8 cellular contexts compared by ENCODE assay signal in genomic region chr3:158801200-158801599, GRCh38. TPM values are rescaled to one million over a fixed set of nuclear protein-coding genes. Genes with fewer than 3 reads are reported as not detected.
DNase-seq lines count a peak whose midpoint lies in the region; ATAC-seq, FAIRE-seq and TF ChIP-seq lines count a peak whose summit lies in the region.

No MANE protein-coding gene starts in this region.

- H4K20me1 ChIP-seq in keratinocyte (ENCODE audit: control insufficient read depth, extremely low read depth, insufficient read depth, low read length), result no peaks in the 10 kb centered on the region

- H2AFZ ChIP-seq in keratinocyte (ENCODE audit: control insufficient read depth, low read length), result peak overlapping the region; percentile 93

- H3K9me1 ChIP-seq in keratinocyte (ENCODE audit: control insufficient read depth, extremely low read depth, insufficient read depth, low read length), result no peaks in the 10 kb centered on the region

- H3K27ac Mint-ChIP-seq in stimulated activated naive B cell treated with anti-CD40 and anti-IgM and Interleukin-4, amounts not matched to agents 10 μg/mL and 1 μg/mL and 100 μg/mL, for 72 hours, result peak overlapping the region; percentile 96

- no peak for DNase-seq in AG04450 (ENCODE audit: low read depth, low spot score)
- peak in 2 of 4 donors; percentile 10 to 21 for DNase-seq in body of pancreas
- no peak for DNase-seq in keratinocyte (ENCODE audit: low read depth, low spot score)
- no peak for DNase-seq in stimulated activated naive B cell treated with anti-CD40 and anti-IgM and Interleukin-4, amounts not matched to agents 10 μg/mL and 1 μg/mL and 100 μg/mL, for 72 hours
- DNase-seq in midbrain (lab: John Stamatoyannopoulos, UW), result no peak
- no peak for DNase-seq in NCI-H748 (lab: John Stamatoyannopoulos, UW; ENCODE audit: unreplicated experiment)

- TF ChIP-seq CTCF in AG04450 (IDR thresholded peaks at IDR 0.05; ENCODE audit: low read depth, low read length) (no peak), body of pancreas (IDR thresholded peaks at IDR 0.05) (no peak), keratinocyte (optimal IDR thresholded peaks at IDR 0.05 in 1 of 3, IDR thresholded peaks at IDR 0.05 in 1 of 3, conservative IDR thresholded peaks at IDR 0.05 in 1 of 3; ENCODE audit: extremely low read depth in 1 of 3, insufficient read depth in 2 of 3, low read length in 3 of 3) (no peak)

- peaks cover 9 to 10% of the 10 kb centered on the region in 2 donors for H3K36me3 Mint-ChIP-seq in stimulated activated naive B cell treated with anti-CD40 and anti-IgM and Interleukin-4, amounts not matched to agents 10 μg/mL and 1 μg/mL and 100 μg/mL, for 72 hours

- H3K27me3 Mint-ChIP-seq in stimulated activated naive B cell treated with anti-CD40 and anti-IgM and Interleukin-4, amounts not matched to agents 10 μg/mL and 1 μg/mL and 100 μg/mL, for 72 hours, result peaks cover 0 to 2% of the 10 kb centered on the region in 2 donors

- peak overlapping the region; percentile 74 for H3K27ac ChIP-seq in AG04450 (ENCODE audit: low read depth, low read length)
- no peak overlapping the region for H3K27ac ChIP-seq in HUES6 (ENCODE audit: low read depth, low read length)
- H3K27ac ChIP-seq in body of pancreas, result peak overlapping the region; percentile 63 to 89 (median 78)
- peak overlapping the region; percentile 84 for H3K27ac ChIP-seq in keratinocyte (ENCODE audit: control insufficient read depth, insufficient read depth, low read length)

- H3K27me3 ChIP-seq in AG04450 (ENCODE audit: control insufficient read depth, insufficient read depth, low read length), result no peaks in the 10 kb centered on the region
- H3K27me3 ChIP-seq in HUES6 (ENCODE audit: control insufficient read depth, insufficient read depth, low read length), result peaks cover 39% of the 10 kb centered on the region
- H3K27me3 ChIP-seq in body of pancreas, result no peaks in the 10 kb centered on the region
- H3K27me3 ChIP-seq in keratinocyte (ENCODE audit: control insufficient read depth, extremely low read depth, insufficient read depth, low read length), result no peaks in the 10 kb centered on the region

- H3K79me2 ChIP-seq in keratinocyte (ENCODE audit: control insufficient read depth, insufficient read depth, low read length), result peaks cover 5% of the 10 kb centered on the region

- peak overlapping the region; percentile 89 to 90 for H3K4me3 Mint-ChIP-seq in stimulated activated naive B cell treated with anti-CD40 and anti-IgM and Interleukin-4, amounts not matched to agents 10 μg/mL and 1 μg/mL and 100 μg/mL, for 72 hours

- H3K4me2 ChIP-seq in keratinocyte (ENCODE audit: control insufficient read depth, extremely low read depth, insufficient read depth, low read depth, low read length), result peak overlapping the region; percentile 92

- POLR2A ChIA-PET in AG04450 (lab: Yijun Ruan, JAX), result interaction anchor here (1.2 to 1.4 kb wide), 2 partner anchors 156 to 459 kb away, joined by 3 to 15 read pairs; partner anchors contain the start of gene GFM1

- peak overlapping the region; percentile 79 for H3K4me3 ChIP-seq in AG04450 (ENCODE audit: low read depth, low read length)
- peak overlapping the region; percentile 93 for H3K4me3 ChIP-seq in HUES6 (ENCODE audit: low read depth, low read length)
- H3K4me3 ChIP-seq in body of pancreas, result peak overlapping the region in 1 of 2 donors; percentile 96
- H3K4me3 ChIP-seq in keratinocyte (ENCODE audit: control insufficient read depth in 2 of 3, extremely low read depth in 1 of 3, insufficient read depth in 2 of 3, low read depth in 1 of 3, low read length in 3 of 3), result peak overlapping the region; percentile 64 to 85 (median 83)

- H3K9me3 Mint-ChIP-seq in stimulated activated naive B cell treated with anti-CD40 and anti-IgM and Interleukin-4, amounts not matched to agents 10 μg/mL and 1 μg/mL and 100 μg/mL, for 72 hours, result no peaks in the 10 kb centered on the region

- FAIRE-seq in keratinocyte (lab: Jason Lieb, UNC), result no peak

- 16 to 17% methylated on average over 11 of the region's 11 CpGs for WGBS in body of pancreas, 2 donors

- CTCF ChIA-PET in AG04450 (lab: Charles Lee), result interaction anchor here (0.6 to 4.9 kb wide), 12 partner anchors 9 to 459 kb away, joined by 3 to 33 read pairs (median 9); partner anchors contain the start of gene GFM1

- H3K9ac ChIP-seq in HUES6 (ENCODE audit: low read length) (no peak overlapping the region), keratinocyte (ENCODE audit: control insufficient read depth, extremely low read depth, insufficient read depth, low read length) (peak overlapping the region; percentile 88)

- intact Hi-C loops in body of pancreas (cut with DNase I), result no loop called here

- no peaks in the 10 kb centered on the region for H3K36me3 ChIP-seq in HUES6 (ENCODE audit: control insufficient read depth, insufficient read depth, low read length)
- H3K36me3 ChIP-seq in body of pancreas (replicated peaks in 1 of 2; ENCODE audit: insufficient read depth in 1 of 2, low read depth in 2 of 2), result no peaks in the 10 kb centered on the region
- peaks cover 0 to 2% of the 10 kb centered on the region in 2 experiments for H3K36me3 ChIP-seq in keratinocyte (ENCODE audit: control insufficient read depth in 2 of 2, extremely low read depth in 1 of 2, insufficient read depth in 2 of 2, low read length in 2 of 2)

- H3K9me3 ChIP-seq in AG04450 (ENCODE audit: control insufficient read depth, insufficient read depth, low read length) (no peaks in the 10 kb centered on the region), HUES6 (ENCODE audit: control insufficient read depth, insufficient read depth, low read depth, low read length) (no peaks in the 10 kb centered on the region), body of pancreas (no peaks in the 10 kb centered on the region), keratinocyte (ENCODE audit: control insufficient read depth, low read depth, low read length) (no peaks in the 10 kb centered on the region)

- H3K4me1 Mint-ChIP-seq in stimulated activated naive B cell treated with anti-CD40 and anti-IgM and Interleukin-4, amounts not matched to agents 10 μg/mL and 1 μg/mL and 100 μg/mL, for 72 hours, result peaks cover 20 to 31% of the 10 kb centered on the region in 2 donors

- dilution Hi-C loops in keratinocyte (cut with MboI; ENCODE audit: extremely low pct_ligation_motif_present, low sequenced_read_pairs), result no loop called here

- no peak for TF ChIP-seq POLR2A in body of pancreas (IDR thresholded peaks at IDR 0.05)

- ATAC-seq in body of pancreas (peak; percentile 23), GM18861 (IDR thresholded peaks at IDR 0.05; ENCODE audit: unreplicated experiment) (no peak)
- ATAC-seq in stimulated activated naive B cell treated with anti-CD40 and anti-IgM and Interleukin-4, amounts not matched to agents 10 μg/mL and 1 μg/mL and 100 μg/mL, for 72 hours (replicated peaks), result no peak

- H3K4me1 ChIP-seq in HUES6 (ENCODE audit: control insufficient read depth, insufficient read depth, low read length), result 0 out of 2 replicates have a peak, but pooled peaks cover 5% of the 10 kb centered on the region
- peaks cover 28% of the 10 kb centered on the region for H3K4me1 ChIP-seq in body of pancreas
- H3K4me1 ChIP-seq in keratinocyte (ENCODE audit: control insufficient read depth, extremely low read depth, insufficient read depth, low read length), result peaks cover 15% of the 10 kb centered on the region

RNA-seq across cellular contexts. Expression of gene MFSD1, which starts 0.7 kb away (rescaled TPM):
- 69.6 and 89.9 TPM in 2 replicates for polyA plus RNA-seq in AG04450 (2011; rRNA removed)
- 34.7 and 44.4 TPM in 2 replicates for polyA minus RNA-seq in AG04450 (2011; rRNA and poly(A)+ RNA removed)
- 10 to 100 TPM; 33.3 to 54.2 TPM for total RNA-seq in body of pancreas
- 36.8 to 52.4 TPM (median 49.8 TPM) in 3 replicates for polyA plus RNA-seq in keratinocyte
- 16.8 TPM for polyA plus RNA-seq in keratinocyte (2011; ENCODE audit: low read depth)
- 27.7 and 45.0 TPM in 2 replicates for polyA plus RNA-seq in keratinocyte (2011; cell fraction: cytosol; rRNA removed)
- 52.5 and 76.1 TPM in 2 replicates for polyA plus RNA-seq in keratinocyte (2011; cell fraction: nucleus; rRNA removed)
- 23.6 and 29.1 TPM in 2 replicates for polyA plus RNA-seq in keratinocyte (2012; ENCODE audit: low replicate concordance)
- 12.1 to 52.1 TPM (median 49.4 TPM) in 3 replicates for polyA minus RNA-seq in keratinocyte
- polyA minus RNA-seq in keratinocyte (2011; cell fraction: cytosol; rRNA and poly(A)+ RNA removed), result 31.5 TPM
- polyA minus RNA-seq in keratinocyte (2011; cell fraction: nucleus; rRNA and poly(A)+ RNA removed), result 40.5 and 63.0 TPM in 2 replicates
